1 cellular context compared by ENCODE assay signal in the genomic region with DNA sequence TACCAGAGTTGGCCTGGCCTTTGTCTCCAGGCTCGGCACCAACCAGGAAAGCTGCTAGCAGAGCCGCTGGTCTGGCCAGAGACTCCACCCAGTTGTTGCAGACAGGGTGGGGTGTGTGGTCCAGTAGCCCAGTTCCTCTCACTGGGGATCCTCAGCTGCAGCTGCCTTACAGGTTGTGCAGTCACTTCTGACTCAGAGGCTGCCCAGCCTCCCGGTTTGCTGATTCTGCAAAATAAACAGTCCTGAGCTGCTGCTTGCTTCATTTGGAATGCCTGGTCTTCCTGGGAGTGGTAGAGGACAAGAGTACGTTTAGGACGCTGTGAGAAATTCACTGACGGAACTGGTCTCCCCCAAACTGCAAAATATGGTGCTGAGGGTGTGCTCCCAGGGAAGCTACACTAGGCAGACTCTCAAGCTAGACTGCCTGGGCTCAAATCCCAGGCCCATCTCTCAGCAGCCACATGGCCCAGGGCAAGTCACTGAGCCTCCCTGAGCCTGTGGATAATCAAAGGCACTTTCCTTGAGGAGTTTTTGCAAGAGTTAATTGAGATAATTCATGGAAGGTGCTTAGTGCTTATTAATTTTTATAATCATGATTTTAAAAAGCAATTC.
TF ChIP-seq lines count a peak whose summit lies in the region.

No MANE protein-coding gene starts in this region.

TF ChIP-seq in WTC11, 78 proteins besides CTCF, POLR2A, EP300 and RAD21 (continued from another document):
- TF ChIP-seq, protein P1, sequence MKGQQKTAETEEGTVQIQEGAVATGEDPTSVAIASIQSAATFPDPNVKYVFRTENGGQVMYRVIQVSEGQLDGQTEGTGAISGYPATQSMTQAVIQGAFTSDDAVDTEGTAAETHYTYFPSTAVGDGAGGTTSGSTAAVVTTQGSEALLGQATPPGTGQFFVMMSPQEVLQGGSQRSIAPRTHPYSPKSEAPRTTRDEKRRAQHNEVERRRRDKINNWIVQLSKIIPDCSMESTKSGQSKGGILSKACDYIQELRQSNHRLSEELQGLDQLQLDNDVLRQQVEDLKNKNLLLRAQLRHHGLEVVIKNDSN (CRISPR knock-in tag; IDR thresholded peaks at IDR 0.05), result no peak
- TF ChIP-seq, protein P2, sequence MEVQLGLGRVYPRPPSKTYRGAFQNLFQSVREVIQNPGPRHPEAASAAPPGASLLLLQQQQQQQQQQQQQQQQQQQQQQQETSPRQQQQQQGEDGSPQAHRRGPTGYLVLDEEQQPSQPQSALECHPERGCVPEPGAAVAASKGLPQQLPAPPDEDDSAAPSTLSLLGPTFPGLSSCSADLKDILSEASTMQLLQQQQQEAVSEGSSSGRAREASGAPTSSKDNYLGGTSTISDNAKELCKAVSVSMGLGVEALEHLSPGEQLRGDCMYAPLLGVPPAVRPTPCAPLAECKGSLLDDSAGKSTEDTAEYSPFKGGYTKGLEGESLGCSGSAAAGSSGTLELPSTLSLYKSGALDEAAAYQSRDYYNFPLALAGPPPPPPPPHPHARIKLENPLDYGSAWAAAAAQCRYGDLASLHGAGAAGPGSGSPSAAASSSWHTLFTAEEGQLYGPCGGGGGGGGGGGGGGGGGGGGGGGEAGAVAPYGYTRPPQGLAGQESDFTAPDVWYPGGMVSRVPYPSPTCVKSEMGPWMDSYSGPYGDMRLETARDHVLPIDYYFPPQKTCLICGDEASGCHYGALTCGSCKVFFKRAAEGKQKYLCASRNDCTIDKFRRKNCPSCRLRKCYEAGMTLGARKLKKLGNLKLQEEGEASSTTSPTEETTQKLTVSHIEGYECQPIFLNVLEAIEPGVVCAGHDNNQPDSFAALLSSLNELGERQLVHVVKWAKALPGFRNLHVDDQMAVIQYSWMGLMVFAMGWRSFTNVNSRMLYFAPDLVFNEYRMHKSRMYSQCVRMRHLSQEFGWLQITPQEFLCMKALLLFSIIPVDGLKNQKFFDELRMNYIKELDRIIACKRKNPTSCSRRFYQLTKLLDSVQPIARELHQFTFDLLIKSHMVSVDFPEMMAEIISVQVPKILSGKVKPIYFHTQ (CRISPR knock-in tag; IDR thresholded peaks at IDR 0.05), result no peak
TF ChIP-seq in WTC11: peak in this region for 0.
